1 cellular context compared by ENCODE assay signal in the genomic region with DNA sequence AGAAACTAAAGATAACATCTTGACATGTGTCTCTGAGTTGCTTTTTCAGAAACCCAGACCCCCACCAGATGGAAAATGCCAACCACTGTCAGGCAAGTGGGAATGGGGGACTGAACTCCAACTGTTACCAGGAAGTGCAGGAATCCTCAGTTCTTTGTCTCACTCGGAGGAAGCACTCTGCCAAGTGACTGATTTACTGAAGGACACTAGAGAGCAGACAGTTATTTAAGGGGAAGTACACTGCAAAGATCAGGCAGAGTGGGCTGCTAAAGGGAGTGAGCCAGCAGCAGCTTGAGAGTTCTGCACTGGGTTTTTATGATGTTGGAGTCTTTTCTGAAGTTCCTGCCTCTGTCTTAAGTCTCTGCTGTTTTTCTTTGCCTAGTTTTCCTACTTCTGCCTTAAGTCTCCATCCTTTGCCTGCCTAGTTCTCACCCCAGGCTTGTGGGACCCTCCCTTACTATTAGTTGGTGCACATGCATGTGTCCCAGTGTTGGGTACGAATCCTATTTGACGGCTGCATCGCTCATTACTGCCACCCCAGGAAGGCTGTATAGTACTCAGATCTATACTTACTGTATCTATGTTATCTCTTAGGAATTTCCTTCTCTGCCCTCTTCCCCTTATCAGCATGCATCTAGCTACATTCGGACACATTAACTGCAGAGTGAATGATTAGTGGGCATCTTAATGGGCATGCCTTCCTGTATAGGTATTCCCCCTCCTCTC.
TF ChIP-seq lines count a peak whose summit lies in the region.

No MANE protein-coding gene starts in this region.

TF ChIP-seq in HepG2, 621 proteins besides CTCF, POLR2A, EP300 and RAD21 (continued from another document and continues in another):
- TF ChIP-seq ZNF724P (CRISPR knock-in tag; IDR thresholded peaks at IDR 0.05; ENCODE audit: borderline replicate concordance) (no peak), ZBTB7B (CRISPR knock-in tag; IDR thresholded peaks at IDR 0.05) (no peak), MED8 (CRISPR knock-in tag; IDR thresholded peaks at IDR 0.05; ENCODE audit: insufficient replicate concordance) (no peak), NFRKB (IDR thresholded peaks at IDR 0.05) (no peak), TMF1 (CRISPR knock-in tag; IDR thresholded peaks at IDR 0.05; ENCODE audit: low read depth) (no peak), CCAR2 (optimal IDR thresholded peaks at IDR 0.05; ENCODE audit: low read depth, low read length) (no peak), RBM22 (optimal IDR thresholded peaks at IDR 0.05; ENCODE audit: low read length) (no peak), BCL6 (CRISPR knock-in tag; IDR thresholded peaks at IDR 0.05) (peak; percentile 24; the same call in 1 of the 2 replicates), ZNF570 (CRISPR knock-in tag; IDR thresholded peaks at IDR 0.05; ENCODE audit: borderline replicate concordance) (0 out of 2 replicates have a peak, but pooled peaks have one; percentile 23), SKI (IDR thresholded peaks at IDR 0.05; ENCODE audit: partially characterized antibody) (no peak), ERF (CRISPR knock-in tag; IDR thresholded peaks at IDR 0.05) (0 out of 2 replicates have a peak, but pooled peaks have one; percentile 27), POLR2AphosphoS5 (IDR thresholded peaks at IDR 0.05; ENCODE audit: low read depth, low read length) (peak; percentile 54; the same call in 1 of the 2 replicates), ZNF619 (CRISPR knock-in tag; IDR thresholded peaks at IDR 0.05) (0 out of 2 replicates have a peak, but pooled peaks have one; percentile 49), ELF3 (CRISPR knock-in tag; IDR thresholded peaks at IDR 0.05) (peak; percentile 59), ARNT2 (CRISPR knock-in tag; IDR thresholded peaks at IDR 0.05; ENCODE audit: low read depth) (no peak), ETV5 (CRISPR knock-in tag; IDR thresholded peaks at IDR 0.05; ENCODE audit: borderline replicate concordance) (peak; percentile 9; the same call in 1 of the 2 replicates), ZNF782 (CRISPR knock-in tag; IDR thresholded peaks at IDR 0.05; ENCODE audit: borderline replicate concordance) (no peak; the same call in 1 of the 2 replicates), NONO (IDR thresholded peaks at IDR 0.05) (no peak), NONO (CRISPR knock-in tag; conservative IDR thresholded peaks at IDR 0.05) (no peak; the same call in 1 of the 2 replicates), THAP11 (CRISPR knock-in tag; IDR thresholded peaks at IDR 0.05) (0 out of 2 replicates have a peak, but pooled peaks have one; percentile 9)
- TF ChIP-seq, protein P1, sequence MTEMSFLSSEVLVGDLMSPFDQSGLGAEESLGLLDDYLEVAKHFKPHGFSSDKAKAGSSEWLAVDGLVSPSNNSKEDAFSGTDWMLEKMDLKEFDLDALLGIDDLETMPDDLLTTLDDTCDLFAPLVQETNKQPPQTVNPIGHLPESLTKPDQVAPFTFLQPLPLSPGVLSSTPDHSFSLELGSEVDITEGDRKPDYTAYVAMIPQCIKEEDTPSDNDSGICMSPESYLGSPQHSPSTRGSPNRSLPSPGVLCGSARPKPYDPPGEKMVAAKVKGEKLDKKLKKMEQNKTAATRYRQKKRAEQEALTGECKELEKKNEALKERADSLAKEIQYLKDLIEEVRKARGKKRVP (CRISPR knock-in tag; IDR thresholded peaks at IDR 0.05), result no peak
- TF ChIP-seq, protein P2, sequence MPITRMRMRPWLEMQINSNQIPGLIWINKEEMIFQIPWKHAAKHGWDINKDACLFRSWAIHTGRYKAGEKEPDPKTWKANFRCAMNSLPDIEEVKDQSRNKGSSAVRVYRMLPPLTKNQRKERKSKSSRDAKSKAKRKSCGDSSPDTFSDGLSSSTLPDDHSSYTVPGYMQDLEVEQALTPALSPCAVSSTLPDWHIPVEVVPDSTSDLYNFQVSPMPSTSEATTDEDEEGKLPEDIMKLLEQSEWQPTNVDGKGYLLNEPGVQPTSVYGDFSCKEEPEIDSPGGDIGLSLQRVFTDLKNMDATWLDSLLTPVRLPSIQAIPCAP (CRISPR knock-in tag; IDR thresholded peaks at IDR 0.05; ENCODE audit: low read depth), result no peak
- TF ChIP-seq, protein P3, sequence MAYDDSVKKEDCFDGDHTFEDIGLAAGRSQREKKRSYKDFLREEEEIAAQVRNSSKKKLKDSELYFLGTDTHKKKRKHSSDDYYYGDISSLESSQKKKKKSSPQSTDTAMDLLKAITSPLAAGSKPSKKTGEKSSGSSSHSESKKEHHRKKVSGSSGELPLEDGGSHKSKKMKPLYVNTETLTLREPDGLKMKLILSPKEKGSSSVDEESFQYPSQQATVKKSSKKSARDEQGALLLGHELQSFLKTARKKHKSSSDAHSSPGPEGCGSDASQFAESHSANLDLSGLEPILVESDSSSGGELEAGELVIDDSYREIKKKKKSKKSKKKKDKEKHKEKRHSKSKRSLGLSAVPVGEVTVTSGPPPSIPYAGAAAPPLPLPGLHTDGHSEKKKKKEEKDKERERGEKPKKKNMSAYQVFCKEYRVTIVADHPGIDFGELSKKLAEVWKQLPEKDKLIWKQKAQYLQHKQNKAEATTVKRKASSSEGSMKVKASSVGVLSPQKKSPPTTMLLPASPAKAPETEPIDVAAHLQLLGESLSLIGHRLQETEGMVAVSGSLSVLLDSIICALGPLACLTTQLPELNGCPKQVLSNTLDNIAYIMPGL (CRISPR knock-in tag; IDR thresholded peaks at IDR 0.05; ENCODE audit: borderline replicate concordance in 1 of 2, low read depth in 1 of 2), result 0 out of 4 replicates have a peak, but pooled peaks have one; percentile 7 to 24
- TF ChIP-seq, protein P4, sequence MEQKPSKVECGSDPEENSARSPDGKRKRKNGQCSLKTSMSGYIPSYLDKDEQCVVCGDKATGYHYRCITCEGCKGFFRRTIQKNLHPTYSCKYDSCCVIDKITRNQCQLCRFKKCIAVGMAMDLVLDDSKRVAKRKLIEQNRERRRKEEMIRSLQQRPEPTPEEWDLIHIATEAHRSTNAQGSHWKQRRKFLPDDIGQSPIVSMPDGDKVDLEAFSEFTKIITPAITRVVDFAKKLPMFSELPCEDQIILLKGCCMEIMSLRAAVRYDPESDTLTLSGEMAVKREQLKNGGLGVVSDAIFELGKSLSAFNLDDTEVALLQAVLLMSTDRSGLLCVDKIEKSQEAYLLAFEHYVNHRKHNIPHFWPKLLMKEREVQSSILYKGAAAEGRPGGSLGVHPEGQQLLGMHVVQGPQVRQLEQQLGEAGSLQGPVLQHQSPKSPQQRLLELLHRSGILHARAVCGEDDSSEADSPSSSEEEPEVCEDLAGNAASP (CRISPR knock-in tag; IDR thresholded peaks at IDR 0.05; ENCODE audit: borderline replicate concordance), result no peak
- TF ChIP-seq, protein P5, sequence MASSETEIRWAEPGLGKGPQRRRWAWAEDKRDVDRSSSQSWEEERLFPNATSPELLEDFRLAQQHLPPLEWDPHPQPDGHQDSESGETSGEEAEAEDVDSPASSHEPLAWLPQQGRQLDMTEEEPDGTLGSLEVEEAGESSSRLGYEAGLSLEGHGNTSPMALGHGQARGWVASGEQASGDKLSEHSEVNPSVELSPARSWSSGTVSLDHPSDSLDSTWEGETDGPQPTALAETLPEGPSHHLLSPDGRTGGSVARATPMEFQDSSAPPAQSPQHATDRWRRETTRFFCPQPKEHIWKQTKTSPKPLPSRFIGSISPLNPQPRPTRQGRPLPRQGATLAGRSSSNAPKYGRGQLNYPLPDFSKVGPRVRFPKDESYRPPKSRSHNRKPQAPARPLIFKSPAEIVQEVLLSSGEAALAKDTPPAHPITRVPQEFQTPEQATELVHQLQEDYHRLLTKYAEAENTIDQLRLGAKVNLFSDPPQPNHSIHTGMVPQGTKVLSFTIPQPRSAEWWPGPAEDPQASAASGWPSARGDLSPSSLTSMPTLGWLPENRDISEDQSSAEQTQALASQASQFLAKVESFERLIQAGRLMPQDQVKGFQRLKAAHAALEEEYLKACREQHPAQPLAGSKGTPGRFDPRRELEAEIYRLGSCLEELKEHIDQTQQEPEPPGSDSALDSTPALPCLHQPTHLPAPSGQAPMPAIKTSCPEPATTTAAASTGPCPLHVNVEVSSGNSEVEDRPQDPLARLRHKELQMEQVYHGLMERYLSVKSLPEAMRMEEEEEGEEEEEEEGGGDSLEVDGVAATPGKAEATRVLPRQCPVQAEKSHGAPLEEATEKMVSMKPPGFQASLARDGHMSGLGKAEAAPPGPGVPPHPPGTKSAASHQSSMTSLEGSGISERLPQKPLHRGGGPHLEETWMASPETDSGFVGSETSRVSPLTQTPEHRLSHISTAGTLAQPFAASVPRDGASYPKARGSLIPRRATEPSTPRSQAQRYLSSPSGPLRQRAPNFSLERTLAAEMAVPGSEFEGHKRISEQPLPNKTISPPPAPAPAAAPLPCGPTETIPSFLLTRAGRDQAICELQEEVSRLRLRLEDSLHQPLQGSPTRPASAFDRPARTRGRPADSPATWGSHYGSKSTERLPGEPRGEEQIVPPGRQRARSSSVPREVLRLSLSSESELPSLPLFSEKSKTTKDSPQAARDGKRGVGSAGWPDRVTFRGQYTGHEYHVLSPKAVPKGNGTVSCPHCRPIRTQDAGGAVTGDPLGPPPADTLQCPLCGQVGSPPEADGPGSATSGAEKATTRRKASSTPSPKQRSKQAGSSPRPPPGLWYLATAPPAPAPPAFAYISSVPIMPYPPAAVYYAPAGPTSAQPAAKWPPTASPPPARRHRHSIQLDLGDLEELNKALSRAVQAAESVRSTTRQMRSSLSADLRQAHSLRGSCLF (CRISPR knock-in tag; IDR thresholded peaks at IDR 0.05; ENCODE audit: borderline replicate concordance), result no peak
- TF ChIP-seq, protein P6, sequence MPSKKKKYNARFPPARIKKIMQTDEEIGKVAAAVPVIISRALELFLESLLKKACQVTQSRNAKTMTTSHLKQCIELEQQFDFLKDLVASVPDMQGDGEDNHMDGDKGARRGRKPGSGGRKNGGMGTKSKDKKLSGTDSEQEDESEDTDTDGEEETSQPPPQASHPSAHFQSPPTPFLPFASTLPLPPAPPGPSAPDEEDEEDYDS (CRISPR knock-in tag; IDR thresholded peaks at IDR 0.05), result peak; percentile 38; the same call in 1 of the 2 replicates
- TF ChIP-seq, protein P7, sequence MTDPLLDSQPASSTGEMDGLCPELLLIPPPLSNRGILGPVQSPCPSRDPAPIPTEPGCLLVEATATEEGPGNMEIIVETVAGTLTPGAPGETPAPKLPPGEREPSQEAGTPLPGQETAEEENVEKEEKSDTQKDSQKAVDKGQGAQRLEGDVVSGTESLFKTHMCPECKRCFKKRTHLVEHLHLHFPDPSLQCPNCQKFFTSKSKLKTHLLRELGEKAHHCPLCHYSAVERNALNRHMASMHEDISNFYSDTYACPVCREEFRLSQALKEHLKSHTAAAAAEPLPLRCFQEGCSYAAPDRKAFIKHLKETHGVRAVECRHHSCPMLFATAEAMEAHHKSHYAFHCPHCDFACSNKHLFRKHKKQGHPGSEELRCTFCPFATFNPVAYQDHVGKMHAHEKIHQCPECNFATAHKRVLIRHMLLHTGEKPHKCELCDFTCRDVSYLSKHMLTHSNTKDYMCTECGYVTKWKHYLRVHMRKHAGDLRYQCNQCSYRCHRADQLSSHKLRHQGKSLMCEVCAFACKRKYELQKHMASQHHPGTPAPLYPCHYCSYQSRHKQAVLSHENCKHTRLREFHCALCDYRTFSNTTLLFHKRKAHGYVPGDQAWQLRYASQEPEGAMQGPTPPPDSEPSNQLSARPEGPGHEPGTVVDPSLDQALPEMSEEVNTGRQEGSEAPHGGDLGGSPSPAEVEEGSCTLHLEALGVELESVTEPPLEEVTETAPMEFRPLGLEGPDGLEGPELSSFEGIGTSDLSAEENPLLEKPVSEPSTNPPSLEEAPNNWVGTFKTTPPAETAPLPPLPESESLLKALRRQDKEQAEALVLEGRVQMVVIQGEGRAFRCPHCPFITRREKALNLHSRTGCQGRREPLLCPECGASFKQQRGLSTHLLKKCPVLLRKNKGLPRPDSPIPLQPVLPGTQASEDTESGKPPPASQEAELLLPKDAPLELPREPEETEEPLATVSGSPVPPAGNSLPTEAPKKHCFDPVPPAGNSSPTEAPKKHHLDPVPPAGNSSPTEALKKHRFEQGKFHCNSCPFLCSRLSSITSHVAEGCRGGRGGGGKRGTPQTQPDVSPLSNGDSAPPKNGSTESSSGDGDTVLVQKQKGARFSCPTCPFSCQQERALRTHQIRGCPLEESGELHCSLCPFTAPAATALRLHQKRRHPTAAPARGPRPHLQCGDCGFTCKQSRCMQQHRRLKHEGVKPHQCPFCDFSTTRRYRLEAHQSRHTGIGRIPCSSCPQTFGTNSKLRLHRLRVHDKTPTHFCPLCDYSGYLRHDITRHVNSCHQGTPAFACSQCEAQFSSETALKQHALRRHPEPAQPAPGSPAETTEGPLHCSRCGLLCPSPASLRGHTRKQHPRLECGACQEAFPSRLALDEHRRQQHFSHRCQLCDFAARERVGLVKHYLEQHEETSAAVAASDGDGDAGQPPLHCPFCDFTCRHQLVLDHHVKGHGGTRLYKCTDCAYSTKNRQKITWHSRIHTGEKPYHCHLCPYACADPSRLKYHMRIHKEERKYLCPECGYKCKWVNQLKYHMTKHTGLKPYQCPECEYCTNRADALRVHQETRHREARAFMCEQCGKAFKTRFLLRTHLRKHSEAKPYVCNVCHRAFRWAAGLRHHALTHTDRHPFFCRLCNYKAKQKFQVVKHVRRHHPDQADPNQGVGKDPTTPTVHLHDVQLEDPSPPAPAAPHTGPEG (CRISPR knock-in tag; IDR thresholded peaks at IDR 0.05), result no peak
- TF ChIP-seq, protein P8, sequence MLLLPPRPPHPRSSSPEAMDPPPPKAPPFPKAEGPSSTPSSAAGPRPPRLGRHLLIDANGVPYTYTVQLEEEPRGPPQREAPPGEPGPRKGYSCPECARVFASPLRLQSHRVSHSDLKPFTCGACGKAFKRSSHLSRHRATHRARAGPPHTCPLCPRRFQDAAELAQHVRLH (CRISPR knock-in tag; IDR thresholded peaks at IDR 0.05; ENCODE audit: borderline replicate concordance, low read depth), result no peak
- TF ChIP-seq, protein P9, sequence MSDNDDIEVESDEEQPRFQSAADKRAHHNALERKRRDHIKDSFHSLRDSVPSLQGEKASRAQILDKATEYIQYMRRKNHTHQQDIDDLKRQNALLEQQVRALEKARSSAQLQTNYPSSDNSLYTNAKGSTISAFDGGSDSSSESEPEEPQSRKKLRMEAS (IDR thresholded peaks at IDR 0.05), result peak; percentile 33; the same call in 1 of the 2 replicates
- TF ChIP-seq, protein P10, sequence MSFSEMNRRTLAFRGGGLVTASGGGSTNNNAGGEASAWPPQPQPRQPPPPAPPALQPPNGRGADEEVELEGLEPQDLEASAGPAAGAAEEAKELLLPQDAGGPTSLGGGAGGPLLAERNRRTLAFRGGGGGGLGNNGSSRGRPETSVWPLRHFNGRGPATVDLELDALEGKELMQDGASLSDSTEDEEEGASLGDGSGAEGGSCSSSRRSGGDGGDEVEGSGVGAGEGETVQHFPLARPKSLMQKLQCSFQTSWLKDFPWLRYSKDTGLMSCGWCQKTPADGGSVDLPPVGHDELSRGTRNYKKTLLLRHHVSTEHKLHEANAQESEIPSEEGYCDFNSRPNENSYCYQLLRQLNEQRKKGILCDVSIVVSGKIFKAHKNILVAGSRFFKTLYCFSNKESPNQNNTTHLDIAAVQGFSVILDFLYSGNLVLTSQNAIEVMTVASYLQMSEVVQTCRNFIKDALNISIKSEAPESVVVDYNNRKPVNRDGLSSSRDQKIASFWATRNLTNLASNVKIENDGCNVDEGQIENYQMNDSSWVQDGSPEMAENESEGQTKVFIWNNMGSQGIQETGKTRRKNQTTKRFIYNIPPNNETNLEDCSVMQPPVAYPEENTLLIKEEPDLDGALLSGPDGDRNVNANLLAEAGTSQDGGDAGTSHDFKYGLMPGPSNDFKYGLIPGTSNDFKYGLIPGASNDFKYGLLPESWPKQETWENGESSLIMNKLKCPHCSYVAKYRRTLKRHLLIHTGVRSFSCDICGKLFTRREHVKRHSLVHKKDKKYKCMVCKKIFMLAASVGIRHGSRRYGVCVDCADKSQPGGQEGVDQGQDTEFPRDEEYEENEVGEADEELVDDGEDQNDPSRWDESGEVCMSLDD (CRISPR knock-in tag; IDR thresholded peaks at IDR 0.05; ENCODE audit: borderline replicate concordance), result no peak
